8 cellular contexts compared by ENCODE assay signal in the genomic region with DNA sequence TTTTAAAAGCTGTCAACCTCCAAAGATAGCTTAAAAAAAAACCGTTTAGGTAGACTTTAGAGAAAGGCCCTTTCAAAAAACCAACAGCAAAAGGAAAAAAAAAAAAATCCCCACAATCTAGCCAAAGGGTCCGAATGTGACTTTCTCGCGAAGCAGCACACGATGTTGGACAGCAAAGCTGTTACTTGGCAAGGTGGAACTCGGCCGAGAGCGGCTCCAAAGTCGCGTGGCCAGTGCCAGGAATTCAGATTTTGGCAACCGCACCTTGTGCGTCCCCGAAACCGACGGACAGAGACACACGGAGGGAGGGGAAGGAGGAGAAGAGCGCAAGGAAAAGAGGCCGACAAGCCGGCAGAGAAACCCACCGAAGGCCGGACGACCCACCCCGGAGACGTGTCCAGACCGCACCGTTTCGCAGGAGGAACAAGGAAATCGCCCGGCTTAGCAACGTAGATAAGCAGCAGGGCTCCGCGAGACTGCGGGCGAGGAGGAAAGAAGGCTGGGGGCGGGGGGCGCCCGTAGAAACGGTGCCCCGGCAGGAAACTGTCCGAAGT.
DNase-seq lines count a peak whose midpoint lies in the region; ATAC-seq and TF ChIP-seq lines count a peak whose summit lies in the region.

No MANE protein-coding gene starts in this region.

- H3K27me3 Mint-ChIP-seq in activated CD4-positive, alpha-beta T cell treated with anti-CD3 and anti-CD28 coated beads, Interleukin-2, amount 10 ng/mL, durations not matched to agents 7 days and 5 days: peaks cover 74% of the 10 kb centered on the region

- H3K9me3 Mint-ChIP-seq in activated CD4-positive, alpha-beta T cell treated with anti-CD3 and anti-CD28 coated beads, Interleukin-2, amount 10 ng/mL, durations not matched to agents 7 days and 5 days: no peaks in the 10 kb centered on the region

- peak; percentile 7 for DNase-seq in activated CD4-positive, alpha-beta T cell treated with anti-CD3 and anti-CD28 coated beads, Interleukin-2, amount 10 ng/mL, durations not matched to agents 7 days and 5 days
- DNase-seq in activated CD4-positive, alpha-beta T cell treated with anti-CD3 and anti-CD28 coated beads for 4 hours: no peak
- DNase-seq in RPMI7951 (ENCODE audit: low read depth) (peak; percentile 65), dorsolateral prefrontal cortex (no peak), lung (ENCODE audit: low spot score) (peak; percentile 60), transverse colon (peak; percentile 53), NCI-H1048 (lab: John Stamatoyannopoulos, UW) (no peak)

- peaks cover 0 to 1% of the 10 kb centered on the region in 2 donors for H3K4me1 ChIP-seq in lung (ENCODE audit: control insufficient read depth in 2 of 2, insufficient read depth in 2 of 2, low read length in 2 of 2)
- H3K4me1 ChIP-seq in transverse colon: peaks cover 6 to 59% (median 25%) of the 10 kb centered on the region in 4 donors

- H3K27me3 ChIP-seq in dorsolateral prefrontal cortex (peaks cover 11 to 96% (median 84%) of the 10 kb centered on the region in 45 donors), lung (ENCODE audit: control insufficient read depth, insufficient read depth) (no peaks in the 10 kb centered on the region), transverse colon (peaks cover 68% of the 10 kb centered on the region)

- H3K4me3 Mint-ChIP-seq in activated CD4-positive, alpha-beta T cell treated with anti-CD3 and anti-CD28 coated beads, Interleukin-2, amount 10 ng/mL, durations not matched to agents 7 days and 5 days: peak overlapping the region; percentile 8

- in situ Hi-C loops in transverse colon (cut with MboI; ENCODE audit: low pct_ligation_motif_present in 1 of 4, low pct_unique_long_range_greater_than_20kb in 1 of 4, low sequenced_read_pairs in 3 of 4): loop anchor here in 2 of 4 donors (25.0 kb wide), 1 partner anchor 516 kb away; a partner anchor contains a TSS

- POLR2A ChIA-PET in activated CD4-positive, alpha-beta T cell treated with anti-CD3 and anti-CD28 coated beads, Interleukin-2, amount 10 ng/mL, durations not matched to agents 7 days and 5 days (lab: Charles Lee): no interaction called here

- peak overlapping the region in 50 of 59 donors; percentile 0 to 61 (median 33) for H3K4me3 ChIP-seq in dorsolateral prefrontal cortex
- H3K4me3 ChIP-seq in lung: peak overlapping the region; percentile 54
- H3K4me3 ChIP-seq in transverse colon: peak overlapping the region in 3 of 4 donors; percentile 36 to 64 (median 59)

- H3K36me3 Mint-ChIP-seq in activated CD4-positive, alpha-beta T cell treated with anti-CD3 and anti-CD28 coated beads, Interleukin-2, amount 10 ng/mL, durations not matched to agents 7 days and 5 days (ENCODE audit: low read depth): no peaks in the 10 kb centered on the region

- peak; percentile 29 for TF ChIP-seq POLR2A in transverse colon (IDR thresholded peaks at IDR 0.05)

- TF ChIP-seq EP300 in transverse colon (IDR thresholded peaks at IDR 0.05; ENCODE audit: low read depth): no peak

- intact Hi-C loops in dorsolateral prefrontal cortex (cut with DNase I) (loop anchor here (5.0 kb wide), 3 partner anchors 201 to 621 kb away; a partner anchor contains a TSS), transverse colon (cut with DNase I; ENCODE audit: low total_unique reads) (loop anchor here (5.0 kb wide), 1 partner anchor 516 kb away; a partner anchor contains a TSS)

- H3K36me3 ChIP-seq in lung (ENCODE audit: control insufficient read depth in 2 of 2, insufficient read depth in 2 of 2, low read length in 2 of 2): no peaks in the 10 kb centered on the region
- no peaks in the 10 kb centered on the region for H3K36me3 ChIP-seq in transverse colon

- no peak for ATAC-seq in lung (ENCODE audit: insufficient read depth, low FRiP score)
- no peak for ATAC-seq in HG02884 (IDR thresholded peaks at IDR 0.05; ENCODE audit: unreplicated experiment)

- H3K27ac ChIP-seq in dorsolateral prefrontal cortex: peak overlapping the region in 46 of 59 donors; percentile 2 to 84 (median 60)
- H3K27ac ChIP-seq in lung (ENCODE audit: low read depth in 1 of 2, low read length in 1 of 2): peak overlapping the region; percentile 35 to 95
- peak overlapping the region; percentile 84 to 90 (median 88) for H3K27ac ChIP-seq in transverse colon

- CTCF ChIA-PET in activated CD4-positive, alpha-beta T cell treated with anti-CD3 and anti-CD28 coated beads, Interleukin-2, amount 10 ng/mL, durations not matched to agents 7 days and 5 days (lab: Charles Lee): interaction anchor here (0.6 to 0.9 kb wide), 2 partner anchors 258 to 523 kb away, joined by 3 to 7 read pairs; no protein-coding TSS in a partner anchor

- WGBS in lung, 2 donors: 0 to 2% methylated on average over 40 of the region's 40 CpGs
- 1 to 6% methylated on average over 16 to 40 of the region's 40 CpGs for WGBS in transverse colon (ENCODE audit: low coverage in 1 of 2), 2 donors

- H3K27ac Mint-ChIP-seq in activated CD4-positive, alpha-beta T cell treated with anti-CD3 and anti-CD28 coated beads, Interleukin-2, amount 10 ng/mL, durations not matched to agents 7 days and 5 days: no peak overlapping the region

- no peak for TF ChIP-seq CTCF in dorsolateral prefrontal cortex (IDR thresholded peaks at IDR 0.05 in 54 of 56, conservative IDR thresholded peaks at IDR 0.05 in 2 of 56; ENCODE audit: low read depth in 1 of 56, partially characterized antibody in 56 of 56)
- TF ChIP-seq CTCF in lung (IDR thresholded peaks at IDR 0.05; ENCODE audit: control extremely low read depth, extremely low read depth): no peak
- no peak for TF ChIP-seq CTCF in transverse colon (IDR thresholded peaks at IDR 0.05)

- H3K9me3 ChIP-seq in lung (ENCODE audit: control insufficient read depth in 2 of 2, insufficient read depth in 1 of 2, low read length in 1 of 2): no peaks in the 10 kb centered on the region
- H3K9me3 ChIP-seq in transverse colon: no peaks in the 10 kb centered on the region

- peaks cover 18% of the 10 kb centered on the region for H3K4me1 Mint-ChIP-seq in activated CD4-positive, alpha-beta T cell treated with anti-CD3 and anti-CD28 coated beads, Interleukin-2, amount 10 ng/mL, durations not matched to agents 7 days and 5 days

Comparison
In these comparisons a context has a peak if more than half of its experiments do, and no peak if none do; other contexts are left out.
1. DNase-seq: peak in activated CD4-positive, alpha-beta T cell treated with anti-CD3 and anti-CD28 coated beads, Interleukin-2, amount 10 ng/mL, durations not matched to agents 7 days and 5 days (single experiment), RPMI7951 (single experiment), lung (single experiment) and transverse colon (single experiment); none in activated CD4-positive, alpha-beta T cell treated with anti-CD3 and anti-CD28 coated beads for 4 hours (0 of 2), dorsolateral prefrontal cortex (0 of 10) and NCI-H1048 (single experiment).
2. Peak in every context shown above with its lines, with median percentiles within 50 percentile points of each other: H3K27ac ChIP-seq and H3K4me3 ChIP-seq.